8 cellular contexts compared by ENCODE assay signal in genomic region chr5:175478384-175479124, GRCh38. TPM values are rescaled to one million over a fixed set of nuclear protein-coding genes. Genes with fewer than 3 reads are reported as not detected.
DNase-seq lines count a peak whose midpoint lies in the region; ATAC-seq and TF ChIP-seq lines count a peak whose summit lies in the region.

A gene with protein sequence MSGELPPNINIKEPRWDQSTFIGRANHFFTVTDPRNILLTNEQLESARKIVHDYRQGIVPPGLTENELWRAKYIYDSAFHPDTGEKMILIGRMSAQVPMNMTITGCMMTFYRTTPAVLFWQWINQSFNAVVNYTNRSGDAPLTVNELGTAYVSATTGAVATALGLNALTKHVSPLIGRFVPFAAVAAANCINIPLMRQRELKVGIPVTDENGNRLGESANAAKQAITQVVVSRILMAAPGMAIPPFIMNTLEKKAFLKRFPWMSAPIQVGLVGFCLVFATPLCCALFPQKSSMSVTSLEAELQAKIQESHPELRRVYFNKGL (plus strand): TSS chr5:175478560. CDS start chr5:175492104, 13,544 bp downstream.

- DNase-seq in SHP77 treated with DMSO at 0.1 percent for 48 hours (lab: John Stamatoyannopoulos, UW): peak; percentile 30
- peak; percentile 39 to 73 (median 52) for DNase-seq in activated naive CD4-positive, alpha-beta T cell (lab: John Stamatoyannopoulos, UW)
- DNase-seq in nucleus accumbens (lab: John Stamatoyannopoulos, UW): peak in 54 of 56 donors; percentile 18 to 90 (median 74)
- DNase-seq in superior temporal gyrus (ENCODE audit: extremely low spot score): peak; percentile 82

- TF ChIP-seq CTCF in DOHH2 (IDR thresholded peaks at IDR 0.05; ENCODE audit: low read depth, low read length, poor library complexity, severe bottlenecking) (no peak), gastroesophageal sphincter (IDR thresholded peaks at IDR 0.05) (no peak)

- peaks cover 56% of the 10 kb centered on the region for H3K79me2 ChIP-seq in DOHH2 (ENCODE audit: control insufficient read depth, low read length)

- H3K4me1 ChIP-seq in DOHH2 (ENCODE audit: control insufficient read depth, low read length): peaks cover 21% of the 10 kb centered on the region
- H3K4me1 ChIP-seq in gastroesophageal sphincter: peaks cover 0 to 25% (median 10%) of the 10 kb centered on the region in 3 donors

- H3K9me3 ChIP-seq in DOHH2 (ENCODE audit: control insufficient read depth, insufficient read depth, low read length) (no peaks in the 10 kb centered on the region), gastroesophageal sphincter (no peaks in the 10 kb centered on the region)

- peak within 1 kb of the TSS; percentile 99 for H3K4me3 ChIP-seq in DOHH2 (ENCODE audit: low read length)
- H3K4me3 ChIP-seq in gastroesophageal sphincter: peak within 1 kb of the TSS; percentile 89 to 98

- no peaks in the 10 kb centered on the region for H3F3A ChIP-seq in DOHH2 (ENCODE audit: control insufficient read depth, insufficient read depth)

- TF ChIP-seq EP300 in Ishikawa (IDR thresholded peaks at IDR 0.05; ENCODE audit: borderline replicate concordance) (no peak), gastroesophageal sphincter (IDR thresholded peaks at IDR 0.05) (no peak)

- no peak for TF ChIP-seq RAD21 in Ishikawa (IDR thresholded peaks at IDR 0.05; ENCODE audit: low read depth)

- peak; percentile 92 for ATAC-seq in GM21528 (IDR thresholded peaks at IDR 0.05; ENCODE audit: low FRiP score, unreplicated experiment)
- peak; percentile 93 for ATAC-seq in gastroesophageal sphincter

- 0% methylated on average over 1 of the region's 94 CpGs; no CpG with 5 or more reads in 1 of the 2 donors for WGBS in gastroesophageal sphincter (ENCODE audit: low coverage in 1 of 2), 2 donors

- H3K36me3 ChIP-seq in DOHH2 (ENCODE audit: control insufficient read depth, low read length) (peaks cover 47% of the 10 kb centered on the region), gastroesophageal sphincter (peaks cover 0 to 4% of the 10 kb centered on the region in 2 donors)

- H3K27ac ChIP-seq in DOHH2 (ENCODE audit: low read depth, low read length) (peak within 1 kb of the TSS; percentile 49), gastroesophageal sphincter (peak within 1 kb of the TSS; percentile 27 to 89 (median 86))

- H4K20me1 ChIP-seq in DOHH2 (ENCODE audit: control insufficient read depth, insufficient read depth, low read depth, low read length): peaks cover 25% of the 10 kb centered on the region

- H3K27me3 ChIP-seq in DOHH2 (ENCODE audit: control insufficient read depth, low read length) (peaks cover 26% of the 10 kb centered on the region), gastroesophageal sphincter (peaks cover 10% of the 10 kb centered on the region)

- peak; percentile 60 to 62 for TF ChIP-seq POLR2A in gastroesophageal sphincter (IDR thresholded peaks at IDR 0.05)

- H3K4me2 ChIP-seq in DOHH2 (ENCODE audit: low read length): peak within 1 kb of the TSS; percentile 86

- H3K9me2 ChIP-seq in DOHH2 (replicated peaks; ENCODE audit: control insufficient read depth, low read length): no peaks in the 10 kb centered on the region

TF ChIP-seq in Ishikawa, 13 proteins besides CTCF, POLR2A, EP300 and RAD21:
- no peak for TF ChIP-seq FOXM1 (IDR thresholded peaks at IDR 0.05; ENCODE audit: borderline replicate concordance, low read depth)
- TF ChIP-seq NFIC (IDR thresholded peaks at IDR 0.05): no peak
- TF ChIP-seq, protein P1, sequence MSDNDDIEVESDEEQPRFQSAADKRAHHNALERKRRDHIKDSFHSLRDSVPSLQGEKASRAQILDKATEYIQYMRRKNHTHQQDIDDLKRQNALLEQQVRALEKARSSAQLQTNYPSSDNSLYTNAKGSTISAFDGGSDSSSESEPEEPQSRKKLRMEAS (IDR thresholded peaks at IDR 0.05): peak; percentile 71
- 0 out of 2 replicates have a peak, but pooled peaks have one; percentile 4 for TF ChIP-seq EGR1 (IDR thresholded peaks at IDR 0.05)
- TF ChIP-seq TAF1 (IDR thresholded peaks at IDR 0.05; ENCODE audit: low read depth): peak; percentile 85
- no peak for TF ChIP-seq TEAD4 (IDR thresholded peaks at IDR 0.05)
- TF ChIP-seq CREB1 (IDR thresholded peaks at IDR 0.05; ENCODE audit: low read depth): no peak
- peak; percentile 41; the same call in 1 of the 2 replicates for TF ChIP-seq ZBTB7A (IDR thresholded peaks at IDR 0.05; ENCODE audit: low read depth)
- peak; percentile 91 for TF ChIP-seq YY1 (IDR thresholded peaks at IDR 0.05; ENCODE audit: low read depth)
- TF ChIP-seq, protein P2, sequence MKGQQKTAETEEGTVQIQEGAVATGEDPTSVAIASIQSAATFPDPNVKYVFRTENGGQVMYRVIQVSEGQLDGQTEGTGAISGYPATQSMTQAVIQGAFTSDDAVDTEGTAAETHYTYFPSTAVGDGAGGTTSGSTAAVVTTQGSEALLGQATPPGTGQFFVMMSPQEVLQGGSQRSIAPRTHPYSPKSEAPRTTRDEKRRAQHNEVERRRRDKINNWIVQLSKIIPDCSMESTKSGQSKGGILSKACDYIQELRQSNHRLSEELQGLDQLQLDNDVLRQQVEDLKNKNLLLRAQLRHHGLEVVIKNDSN (IDR thresholded peaks at IDR 0.05): no peak
- TF ChIP-seq CEBPB (IDR thresholded peaks at IDR 0.05): no peak
- no peak for TF ChIP-seq REST (IDR thresholded peaks at IDR 0.05; ENCODE audit: low read depth)
- no peak for TF ChIP-seq TCF12 (IDR thresholded peaks at IDR 0.05; ENCODE audit: low read depth)
TF ChIP-seq in Ishikawa: peak in this region for 5.

RNA-seq across cellular contexts. Expression of the gene that starts here (rescaled TPM):
- total RNA-seq in gastroesophageal sphincter: 10 to 100 TPM; 18.0 to 26.1 (median 21.2) TPM

Comparison
In these comparisons a context has a peak if more than half of its experiments do, and no peak if none do; other contexts are left out.
1. Peak in every context shown above with its lines: DNase-seq, ATAC-seq, H3K4me3 ChIP-seq and H3K27ac ChIP-seq.
2. DNase-seq: peak in every context shown above with its lines; median percentile 82 in superior temporal gyrus; 74 in nucleus accumbens; 52 in activated naive CD4-positive, alpha-beta T cell; 30 in SHP77 treated with DMSO at 0.1 percent for 48 hours.